ENCODE assay signal across 8 cellular contexts in genomic region chr14:31950760-31951637, GRCh38.
DNase-seq lines count a peak whose midpoint lies in the region; ATAC-seq, FAIRE-seq and TF ChIP-seq lines count a peak whose summit lies in the region.

No MANE protein-coding gene starts in this region.

- peaks cover 13 to 27% of the 10 kb centered on the region in 2 donors for H3K27me3 Mint-ChIP-seq in natural killer cell treated with Interleukin-12 subunit alpha and Interleukin-12 subunit beta and Interleukin-15 and Interleukin-18, amount 100 ng/mL, for 72 hours
- H3K27me3 Mint-ChIP-seq in CD4-positive, alpha-beta memory T cell, result no peaks in the 10 kb centered on the region

- ATAC-seq in natural killer cell treated with Interleukin-12 subunit alpha and Interleukin-12 subunit beta and Interleukin-15 and Interleukin-18, amount 100 ng/mL, for 72 hours, result no peak

- TF ChIP-seq POLR2A in GM12892 (IDR thresholded peaks at IDR 0.05; ENCODE audit: low read depth, low read length), result no peak

- POLR2A ChIA-PET in CD4-positive, alpha-beta memory T cell (lab: Charles Lee; ENCODE audit: partially characterized antibody), result no interaction called here

- H3K36me3 ChIP-seq in SK-N-MC (ENCODE audit: insufficient read depth, low read length), result no peaks in the 10 kb centered on the region
- no peaks in the 10 kb centered on the region for H3K36me3 ChIP-seq in stomach smooth muscle (ENCODE audit: control insufficient read depth in 2 of 2, insufficient read depth in 2 of 2, low read length in 2 of 2)
- no peaks in the 10 kb centered on the region for H3K36me3 ChIP-seq in CD4-positive, alpha-beta memory T cell (ENCODE audit: insufficient read depth, low read length)

- H3K9me3 ChIP-seq in SK-N-MC (ENCODE audit: low read depth, low read length) (no peaks in the 10 kb centered on the region), stomach smooth muscle (ENCODE audit: control insufficient read depth in 2 of 2, low read length in 2 of 2) (no peaks in the 10 kb centered on the region)
- H3K9me3 ChIP-seq in CD4-positive, alpha-beta memory T cell (ENCODE audit: control insufficient read depth in 1 of 2, low read length in 2 of 2), result no peaks in the 10 kb centered on the region

- H3K27ac ChIP-seq in SK-N-MC, result no peak overlapping the region
- H3K27ac ChIP-seq in stomach smooth muscle (ENCODE audit: low read length), result no peak overlapping the region
- no peak overlapping the region for H3K27ac ChIP-seq in CD4-positive, alpha-beta memory T cell (ENCODE audit: low read depth, low read length)

- no peaks in the 10 kb centered on the region for H3K27me3 ChIP-seq in stomach smooth muscle (ENCODE audit: control insufficient read depth in 1 of 2, insufficient read depth in 2 of 2, low read length in 2 of 2)
- H3K27me3 ChIP-seq in CD4-positive, alpha-beta memory T cell (ENCODE audit: insufficient read depth, low read length), result no peaks in the 10 kb centered on the region

- peaks cover 12% of the 10 kb centered on the region for H3K4me1 ChIP-seq in stomach smooth muscle (ENCODE audit: control insufficient read depth, insufficient read depth, low read length)
- H3K4me1 ChIP-seq in CD4-positive, alpha-beta memory T cell (ENCODE audit: insufficient read depth, low read length), result peaks cover 24% of the 10 kb centered on the region

- H3K36me3 Mint-ChIP-seq in natural killer cell treated with Interleukin-12 subunit alpha and Interleukin-12 subunit beta and Interleukin-15 and Interleukin-18, amount 100 ng/mL, for 72 hours, result no peaks in the 10 kb centered on the region
- H3K36me3 Mint-ChIP-seq in CD4-positive, alpha-beta memory T cell, result no peaks in the 10 kb centered on the region

- intact Hi-C loops in CD4-positive, alpha-beta memory T cell (cut with micrococcal nuclease), result no loop called here

- H3K4me1 Mint-ChIP-seq in natural killer cell treated with Interleukin-12 subunit alpha and Interleukin-12 subunit beta and Interleukin-15 and Interleukin-18, amount 100 ng/mL, for 72 hours (ENCODE audit: low read depth in 2 of 2), result no peaks in the 10 kb centered on the region
- peaks cover 15 to 31% (median 23%) of the 10 kb centered on the region in 4 donors for H3K4me1 Mint-ChIP-seq in CD4-positive, alpha-beta memory T cell

- no peaks in the 10 kb centered on the region for H3K9me3 Mint-ChIP-seq in natural killer cell treated with Interleukin-12 subunit alpha and Interleukin-12 subunit beta and Interleukin-15 and Interleukin-18, amount 100 ng/mL, for 72 hours
- H3K9me3 Mint-ChIP-seq in CD4-positive, alpha-beta memory T cell, result no peaks in the 10 kb centered on the region

- DNase-seq in M059J (ENCODE audit: low read depth) (peak; percentile 65), SK-N-MC (ENCODE audit: low read depth, low spot score) (no peak), hepatic stellate cell (ENCODE audit: low spot score) (peak; percentile 65), GM12892 (ENCODE audit: insufficient read length) (no peak), GF-D8 (lab: John Stamatoyannopoulos, UW) (no peak)
- no peak for DNase-seq in natural killer cell treated with Interleukin-12 subunit alpha and Interleukin-12 subunit beta and Interleukin-15 and Interleukin-18, amount 100 ng/mL, for 72 hours (ENCODE audit: low spot score)
- DNase-seq in CD4-positive, alpha-beta memory T cell, result no peak

- CTCF ChIA-PET in CD4-positive, alpha-beta memory T cell (lab: Charles Lee; ENCODE audit: partially characterized antibody), result interaction anchor here (1.1 to 1.8 kb wide), 2 partner anchors 9 to 16 kb away, joined by 3 to 4 read pairs; no protein-coding TSS in a partner anchor

- no peak overlapping the region for H3K27ac Mint-ChIP-seq in natural killer cell treated with Interleukin-12 subunit alpha and Interleukin-12 subunit beta and Interleukin-15 and Interleukin-18, amount 100 ng/mL, for 72 hours
- H3K27ac Mint-ChIP-seq in CD4-positive, alpha-beta memory T cell, result peak overlapping the region in 2 of 7 donors; percentile 50 to 56

- H3K9ac ChIP-seq in SK-N-MC (ENCODE audit: insufficient read length) (no peak overlapping the region), stomach smooth muscle (ENCODE audit: low read length in 2 of 2) (no peak overlapping the region)

- FAIRE-seq in GM12892 (lab: Jason Lieb, UNC), result no peak

- H3K4me3 ChIP-seq in SK-N-MC, result peak overlapping the region; percentile 4; the same call in 1 of the 2 replicates
- peak overlapping the region; percentile 9 to 40 for H3K4me3 ChIP-seq in stomach smooth muscle (ENCODE audit: low read length in 2 of 2)
- no peak overlapping the region for H3K4me3 ChIP-seq in CD4-positive, alpha-beta memory T cell (ENCODE audit: low read length in 2 of 2)

- H3K4me3 Mint-ChIP-seq in natural killer cell treated with Interleukin-12 subunit alpha and Interleukin-12 subunit beta and Interleukin-15 and Interleukin-18, amount 100 ng/mL, for 72 hours, result no peak overlapping the region
- no peak overlapping the region for H3K4me3 Mint-ChIP-seq in CD4-positive, alpha-beta memory T cell

Comparison
In these comparisons a context has a peak if more than half of its experiments do, and no peak if none do; other contexts are left out.
1. DNase-seq: peak in M059J (single experiment) and hepatic stellate cell (single experiment); none in SK-N-MC (single experiment), GM12892 (single experiment), GF-D8 (single experiment), natural killer cell treated with Interleukin-12 subunit alpha and Interleukin-12 subunit beta and Interleukin-15 and Interleukin-18, amount 100 ng/mL, for 72 hours (single experiment) and CD4-positive, alpha-beta memory T cell (0 of 5).
2. H3K4me3 ChIP-seq: peak in SK-N-MC (single experiment) and stomach smooth muscle (2 of 2); none in CD4-positive, alpha-beta memory T cell (0 of 2).